Comparison of ENCODE assay signal across 16 cellular contexts in the genomic region with DNA sequence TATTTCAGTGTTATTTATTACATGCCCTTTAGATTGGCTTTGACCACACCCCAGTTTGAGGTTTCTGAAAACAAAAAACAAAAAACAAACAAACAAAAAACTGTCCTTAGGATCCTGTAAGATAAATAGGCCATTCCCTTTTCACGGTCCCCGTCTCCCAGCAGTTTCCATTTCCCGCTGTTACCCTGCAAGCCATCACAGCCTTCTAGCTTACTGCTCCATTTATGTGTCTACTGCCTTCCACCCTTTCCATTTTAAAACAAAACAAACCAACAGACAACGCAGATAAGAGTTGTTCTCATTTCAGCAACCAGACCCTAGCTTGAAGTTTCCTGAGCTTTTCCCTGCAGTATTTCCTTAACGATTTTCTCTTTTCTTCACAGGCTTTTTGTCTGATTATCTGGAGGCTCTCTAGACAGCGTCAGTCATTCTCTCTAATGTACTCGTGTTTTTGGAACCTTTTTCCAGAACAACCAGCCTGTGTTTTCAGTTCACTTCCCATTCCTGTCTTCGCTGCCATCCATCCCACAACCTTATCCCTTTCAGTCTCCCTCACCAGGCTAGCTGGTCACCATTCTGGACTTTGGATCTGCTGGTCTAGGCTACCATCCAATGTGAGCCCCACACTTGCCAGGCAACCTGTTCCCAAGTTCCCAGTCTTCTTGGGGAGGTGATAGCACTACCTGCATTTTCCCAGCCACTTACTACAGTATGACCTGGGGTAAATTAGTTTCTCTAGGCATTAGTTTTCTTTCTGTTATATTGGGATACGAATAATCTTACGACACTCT.
DNase-seq lines count a peak whose midpoint lies in the region; ATAC-seq, FAIRE-seq and TF ChIP-seq lines count a peak whose summit lies in the region.
"Had no signal": no experiment of that assay in that cellular context is flagged by ENCODE, and none has a peak within 500 bp of the region (broad histone marks: within the 10 kb centered on the region; RNA-seq: fewer than 3 reads in every experiment).

No MANE protein-coding gene starts in this region.

- 72% methylated on average over 10 of the region's 10 CpGs for WGBS in liver
- 44% methylated on average over 10 of the region's 10 CpGs for WGBS in HepG2 (ENCODE audit: low lambda C conversion rate)

- H4K20me1 ChIP-seq in HepG2 (ENCODE audit: insufficient read depth, low read length) (no peaks in the 10 kb centered on the region), neural progenitor cell (ENCODE audit: low read depth) (no peaks in the 10 kb centered on the region)
- H4K20me1 ChIP-seq: BLaER1 had no signal

- H3K27ac ChIP-seq in liver (ENCODE audit: low read depth in 1 of 2, low read length in 2 of 2) (no peak overlapping the region), HepG2 (ENCODE audit: extremely low read length, insufficient read depth, low read length) (no peak overlapping the region), coronary artery (peak overlapping the region; percentile 61 to 70), neural progenitor cell (peak overlapping the region; percentile 16)
- no peak overlapping the region for H3K27ac ChIP-seq in CD8-positive, alpha-beta memory T cell (ENCODE audit: low read depth, low read length)
- H3K27ac ChIP-seq: BLaER1 had no signal

- peaks cover 36% of the 10 kb centered on the region for H3K4me1 Mint-ChIP-seq in neural progenitor cell
- H3K4me1 Mint-ChIP-seq in CD8-positive, alpha-beta memory T cell = no peaks in the 10 kb centered on the region

- BruUV-seq in HepG2 (replicated peaks; lab: Mats Ljungman, UMichigan) = no TSS peak

- TF ChIP-seq EP300 in HepG2 (IDR thresholded peaks at IDR 0.05; ENCODE audit: low read depth in 2 of 2, low read length in 2 of 2) (no peak), HepG2 (CRISPR knock-in tag; IDR thresholded peaks at IDR 0.05; ENCODE audit: borderline replicate concordance) (no peak)

- CTCF ChIA-PET in HepG2 (lab: Yijun Ruan, JAX; ENCODE audit: low intra/inter-chr PET ratio, low total read pairs) = no interaction called here
- CTCF ChIA-PET in CD8-positive, alpha-beta memory T cell (lab: Charles Lee) = no interaction called here

- H3K27ac Mint-ChIP-seq in neural progenitor cell = peak overlapping the region; percentile 61
- H3K27ac Mint-ChIP-seq in CD8-positive, alpha-beta memory T cell = no peak overlapping the region

- no peak for FAIRE-seq in HepG2 (lab: Jason Lieb, UNC)
- FAIRE-seq: K562 had no signal

- peaks cover 20% of the 10 kb centered on the region for H3K36me3 Mint-ChIP-seq in neural progenitor cell
- H3K36me3 Mint-ChIP-seq in CD8-positive, alpha-beta memory T cell = no peaks in the 10 kb centered on the region

- H3K27me3 ChIP-seq in liver (ENCODE audit: control insufficient read depth in 4 of 4, insufficient read depth in 4 of 4, low read length in 3 of 4) = no peaks in the 10 kb centered on the region
- no peaks in the 10 kb centered on the region for H3K27me3 ChIP-seq in HepG2 (ENCODE audit: control insufficient read depth in 1 of 2, insufficient read depth in 2 of 2, low read length in 2 of 2)
- no peaks in the 10 kb centered on the region for H3K27me3 ChIP-seq in neural progenitor cell
- no peaks in the 10 kb centered on the region for H3K27me3 ChIP-seq in CD8-positive, alpha-beta memory T cell (ENCODE audit: insufficient read depth, low read length, poor library complexity, severe bottlenecking)
- H3K27me3 ChIP-seq: BLaER1 had no signal

- H3K4me3 ChIP-seq in liver (ENCODE audit: low read depth in 1 of 3, low read length in 3 of 3) = no peak overlapping the region
- no peak overlapping the region for H3K4me3 ChIP-seq in HepG2 (replicated peaks in 1 of 3; ENCODE audit: insufficient read depth in 1 of 3, low read depth in 2 of 3, low read length in 3 of 3)
- H3K4me3 ChIP-seq in coronary artery = no peak overlapping the region
- no peak overlapping the region for H3K4me3 ChIP-seq in neural progenitor cell
- no peak overlapping the region for H3K4me3 ChIP-seq in foreskin fibroblast (ENCODE audit: low read depth in 1 of 2, low read length in 2 of 2)
- H3K4me3 ChIP-seq in CD8-positive, alpha-beta memory T cell (ENCODE audit: low read length) = no peak overlapping the region
- H3K4me3 ChIP-seq: BLaER1, K562 had no signal

- TF ChIP-seq RAD21 in liver (IDR thresholded peaks at IDR 0.05) (no peak), HepG2 (CRISPR knock-in tag; IDR thresholded peaks at IDR 0.05) (no peak)

- TF ChIP-seq CTCF in liver (IDR thresholded peaks at IDR 0.05; ENCODE audit: low read depth, low read length, missing input control) (no peak), HepG2 (CRISPR knock-in tag; IDR thresholded peaks at IDR 0.05) (no peak), coronary artery (IDR thresholded peaks at IDR 0.05) (no peak), neural progenitor cell (IDR thresholded peaks at IDR 0.05) (no peak), foreskin fibroblast (IDR thresholded peaks at IDR 0.05; ENCODE audit: low read depth, low read length) (no peak)

- H3F3A ChIP-seq in neural progenitor cell (ENCODE audit: low read depth) = peaks cover 14% of the 10 kb centered on the region

- H3K79me2 ChIP-seq in HepG2 (ENCODE audit: insufficient read depth, low read length) (no peaks in the 10 kb centered on the region), neural progenitor cell (ENCODE audit: low read depth) (no peaks in the 10 kb centered on the region)

- H3K9me3 ChIP-seq in liver (ENCODE audit: control insufficient read depth in 4 of 4, low read length in 3 of 4) (no peaks in the 10 kb centered on the region), HepG2 (ENCODE audit: low read length) (no peaks in the 10 kb centered on the region), neural progenitor cell (ENCODE audit: low read depth) (no peaks in the 10 kb centered on the region)
- H3K9me3 ChIP-seq in CD8-positive, alpha-beta memory T cell (ENCODE audit: low read length) = no peaks in the 10 kb centered on the region

- no peak overlapping the region for H3K4me3 Mint-ChIP-seq in neural progenitor cell
- no peak overlapping the region for H3K4me3 Mint-ChIP-seq in CD8-positive, alpha-beta memory T cell

- H3K36me3 ChIP-seq in liver (ENCODE audit: control insufficient read depth in 4 of 4, insufficient read depth in 3 of 4, low read depth in 1 of 4, low read length in 3 of 4) = peaks cover 0 to 3% (median 0%) of the 10 kb centered on the region in 4 donors
- H3K36me3 ChIP-seq in HepG2 (replicated peaks in 1 of 2; ENCODE audit: control insufficient read depth in 1 of 2, insufficient read depth in 2 of 2, low read length in 2 of 2) = no peaks in the 10 kb centered on the region
- no peaks in the 10 kb centered on the region for H3K36me3 ChIP-seq in neural progenitor cell
- H3K36me3 ChIP-seq in CD8-positive, alpha-beta memory T cell (ENCODE audit: insufficient read depth, low read length) = no peaks in the 10 kb centered on the region

- no peak for ATAC-seq in HepG2
- no peak for ATAC-seq in GM21367 (IDR thresholded peaks at IDR 0.05; ENCODE audit: unreplicated experiment)
- ATAC-seq: K562 had no signal

- no peak for TF ChIP-seq POLR2A in HepG2 (IDR thresholded peaks at IDR 0.05; ENCODE audit: insufficient read depth in 1 of 2, low read depth in 2 of 2, low read length in 2 of 2)

- in situ Hi-C loops in HepG2 (cut with HindIII; ENCODE audit: extremely low pct_ligation_motif_present, low pct_unique_long_range_greater_than_20kb) = no loop called here

- peaks cover 3% of the 10 kb centered on the region for H3K9me3 Mint-ChIP-seq in neural progenitor cell
- H3K9me3 Mint-ChIP-seq in CD8-positive, alpha-beta memory T cell = peaks cover 0 to 8% (median 0%) of the 10 kb centered on the region in 5 donors

- no peak for DNase-seq in HepG2 (ENCODE audit: low spot score)
- no peak for DNase-seq in coronary artery (ENCODE audit: low spot score)
- no peak for DNase-seq in neural progenitor cell (ENCODE audit: low spot score)
- DNase-seq in foreskin fibroblast = no peak
- DNase-seq in CD8-positive, alpha-beta memory T cell = no peak
- DNase-seq in NCI-H2081 treated with DMSO at 0.1 percent for 48 hours (lab: John Stamatoyannopoulos, UW) = no peak
- DNase-seq: DMS 273 treated with DMSO at 0.1 percent for 48 hours, GOT3, NCI-H187, NCI-H446, NCI-H69, SHP77 had no signal

- no peaks in the 10 kb centered on the region for H3K27me3 Mint-ChIP-seq in neural progenitor cell (ENCODE audit: insufficient read depth, low read depth)
- H3K27me3 Mint-ChIP-seq in CD8-positive, alpha-beta memory T cell = no peaks in the 10 kb centered on the region

- H2AFZ ChIP-seq in HepG2 (ENCODE audit: low read length) (no peak overlapping the region), neural progenitor cell (replicated peaks) (no peak overlapping the region)

- POLR2A ChIA-PET in HepG2 (lab: Yijun Ruan, JAX) = no interaction called here
- POLR2A ChIA-PET in CD8-positive, alpha-beta memory T cell (lab: Charles Lee) = no interaction called here

- H3K9ac ChIP-seq in liver (ENCODE audit: low read depth in 1 of 2, low read length in 2 of 2) = no peak overlapping the region
- no peak overlapping the region for H3K9ac ChIP-seq in HepG2 (ENCODE audit: insufficient read depth, low read depth, low read length)
- H3K9ac ChIP-seq in neural progenitor cell = no peak overlapping the region
- H3K9ac ChIP-seq: BLaER1 had no signal

- H3K4me2 ChIP-seq in HepG2 (ENCODE audit: low read depth, low read length) = no peak overlapping the region
- H3K4me2 ChIP-seq in neural progenitor cell = peak overlapping the region; percentile 2
- H3K4me2 ChIP-seq: BLaER1 had no signal

- H3K4me1 ChIP-seq in liver (ENCODE audit: control insufficient read depth in 4 of 4, insufficient read depth in 4 of 4, low read length in 3 of 4) (no peaks in the 10 kb centered on the region), HepG2 (ENCODE audit: insufficient read depth, low read length) (no peaks in the 10 kb centered on the region), neural progenitor cell (peaks cover 27% of the 10 kb centered on the region)
- no peaks in the 10 kb centered on the region for H3K4me1 ChIP-seq in CD8-positive, alpha-beta memory T cell (ENCODE audit: insufficient read depth, low read length)
- H3K4me1 ChIP-seq: BLaER1 had no signal

- intact Hi-C loops in HepG2 (cut with micrococcal nuclease; ENCODE audit: unreplicated experiment) = loop anchor here (10.0 kb wide), 1 partner anchor 1452 kb away; no protein-coding TSS in a partner anchor

TF ChIP-seq in liver, 16 proteins besides CTCF, POLR2A, EP300 and RAD21:
- TF ChIP-seq HNF4A (conservative IDR thresholded peaks at IDR 0.05) (peak; percentile 39 to 48), HNF4G (IDR thresholded peaks at IDR 0.05) (no peak)

Comparison
In these comparisons a context has a peak if more than half of its experiments do, and no peak if none do; other contexts are left out.
1. H3K27ac ChIP-seq: peak in coronary artery (2 of 2) and neural progenitor cell (single experiment); none in liver (0 of 2), HepG2 (single experiment) and CD8-positive, alpha-beta memory T cell (single experiment).